Comparison of ENCODE assay signal across 13 cellular contexts in genomic region chr12:114404451-114405198, GRCh38. TPM values are rescaled to one million over a fixed set of nuclear protein-coding genes. Genes with fewer than 3 reads are reported as not detected.
DNase-seq lines count a peak whose midpoint lies in the region; ATAC-seq and TF ChIP-seq lines count a peak whose summit lies in the region.
"Had no signal": no experiment of that assay in that cellular context is flagged by ENCODE, and none has a peak within 500 bp of the region (broad histone marks: within the 10 kb centered on the region; RNA-seq: fewer than 3 reads in every experiment).

No MANE protein-coding gene starts in this region.

- H3K9me3 Mint-ChIP-seq in progenitor cell of endocrine pancreas (ENCODE audit: low read depth) (no peaks in the 10 kb centered on the region), endothelial cell (ENCODE audit: unreplicated experiment) (no peaks in the 10 kb centered on the region)
- peaks cover 0 to 13% (median 7%) of the 10 kb centered on the region in 5 donors for H3K9me3 Mint-ChIP-seq in CD8-positive, alpha-beta memory T cell

- H3K36me3 ChIP-seq in ES-I3 (ENCODE audit: insufficient read depth, low read length): no peaks in the 10 kb centered on the region
- peaks cover 4% of the 10 kb centered on the region for H3K36me3 ChIP-seq in fibroblast of lung (ENCODE audit: control insufficient read depth, insufficient read depth, low read length)
- H3K36me3 ChIP-seq in CD8-positive, alpha-beta memory T cell (ENCODE audit: insufficient read depth, low read length): no peaks in the 10 kb centered on the region
- H3K36me3 ChIP-seq: brain microvascular endothelial cell had no signal

- peak overlapping the region; percentile 38 to 86 (median 73) for H3K4me3 ChIP-seq in fibroblast of lung (replicated peaks in 1 of 4; ENCODE audit: control extremely low read depth in 1 of 4, insufficient read depth in 1 of 4, low read depth in 3 of 4, low read length in 4 of 4)
- H3K4me3 ChIP-seq in CD8-positive, alpha-beta memory T cell (ENCODE audit: low read length): no peak overlapping the region

- H3K79me2 ChIP-seq in fibroblast of lung (ENCODE audit: control insufficient read depth, insufficient read depth, low read length): peaks cover 98% of the 10 kb centered on the region

- no peaks in the 10 kb centered on the region for H4K20me1 ChIP-seq in fibroblast of lung (ENCODE audit: control insufficient read depth, extremely low read depth, insufficient read depth, low read length)

- peaks cover 100% of the 10 kb centered on the region for H3K27me3 Mint-ChIP-seq in progenitor cell of endocrine pancreas
- peaks cover 45% of the 10 kb centered on the region for H3K27me3 Mint-ChIP-seq in endothelial cell (ENCODE audit: unreplicated experiment)
- peaks cover 68 to 87% of the 10 kb centered on the region in 2 donors for H3K27me3 Mint-ChIP-seq in CD8-positive, alpha-beta memory T cell

- POLR2A ChIA-PET in CD8-positive, alpha-beta memory T cell (lab: Charles Lee): no interaction called here

- H3K4me3 Mint-ChIP-seq in progenitor cell of endocrine pancreas (ENCODE audit: low read depth): no peak overlapping the region
- no peak overlapping the region for H3K4me3 Mint-ChIP-seq in endothelial cell (ENCODE audit: unreplicated experiment)
- H3K4me3 Mint-ChIP-seq in CD8-positive, alpha-beta memory T cell: no peak overlapping the region

- H3K4me1 ChIP-seq in ES-I3 (ENCODE audit: insufficient read depth, low read length): peaks cover 5% of the 10 kb centered on the region
- H3K4me1 ChIP-seq in fibroblast of lung (ENCODE audit: control insufficient read depth, extremely low read depth, insufficient read depth, low read length): peaks cover 6% of the 10 kb centered on the region
- no peaks in the 10 kb centered on the region for H3K4me1 ChIP-seq in CD8-positive, alpha-beta memory T cell (ENCODE audit: insufficient read depth, low read length)

- ATAC-seq in HG02884 (IDR thresholded peaks at IDR 0.05; ENCODE audit: unreplicated experiment): no peak
- ATAC-seq: sciatic nerve had no signal

- no peaks in the 10 kb centered on the region for H3K9me3 ChIP-seq in ES-I3 (ENCODE audit: control insufficient read depth, insufficient read depth, low read length)
- H3K9me3 ChIP-seq in fibroblast of lung (ENCODE audit: control insufficient read depth, insufficient read depth, low read depth, low read length): no peaks in the 10 kb centered on the region
- H3K9me3 ChIP-seq in CD8-positive, alpha-beta memory T cell (ENCODE audit: low read length): no peaks in the 10 kb centered on the region
- H3K9me3 ChIP-seq: testis had no signal

- no peaks in the 10 kb centered on the region for H3K27me3 ChIP-seq in fibroblast of lung (ENCODE audit: control insufficient read depth, insufficient read depth, low read length)
- peaks cover 33% of the 10 kb centered on the region for H3K27me3 ChIP-seq in CD8-positive, alpha-beta memory T cell (ENCODE audit: insufficient read depth, low read length, poor library complexity, severe bottlenecking)
- H3K27me3 ChIP-seq: testis had no signal

- H3K9ac ChIP-seq in ES-I3 (ENCODE audit: low read depth, low read length) (peak overlapping the region; percentile 16; the same call in 1 of the 2 replicates), fibroblast of lung (ENCODE audit: insufficient read depth, low read length) (peak overlapping the region; percentile 73)

- peak overlapping the region; percentile 96 for H3K4me2 ChIP-seq in fibroblast of lung (ENCODE audit: extremely low read depth, insufficient read depth, low read length)

- peak overlapping the region; percentile 90 for H3K27ac ChIP-seq in fibroblast of lung (ENCODE audit: insufficient read depth, low read length)
- no peak overlapping the region for H3K27ac ChIP-seq in CD8-positive, alpha-beta memory T cell (ENCODE audit: low read depth, low read length)
- H3K27ac ChIP-seq: brain microvascular endothelial cell, testis had no signal

- no peak overlapping the region for H2AFZ ChIP-seq in fibroblast of lung (ENCODE audit: low read length)

- no peaks in the 10 kb centered on the region for H3K36me3 Mint-ChIP-seq in progenitor cell of endocrine pancreas (ENCODE audit: insufficient read depth)
- H3K36me3 Mint-ChIP-seq in endothelial cell (ENCODE audit: low read depth, unreplicated experiment): no peaks in the 10 kb centered on the region
- no peaks in the 10 kb centered on the region for H3K36me3 Mint-ChIP-seq in CD8-positive, alpha-beta memory T cell

- H3K27ac Mint-ChIP-seq in progenitor cell of endocrine pancreas: peak overlapping the region; percentile 67
- H3K27ac Mint-ChIP-seq in endothelial cell (ENCODE audit: unreplicated experiment): no peak overlapping the region
- peak overlapping the region in 2 of 8 donors; percentile 29 to 58 for H3K27ac Mint-ChIP-seq in CD8-positive, alpha-beta memory T cell

- TF ChIP-seq CTCF in fibroblast of lung (conservative IDR thresholded peaks at IDR 0.05 in 1 of 2, IDR thresholded peaks at IDR 0.05 in 1 of 2; ENCODE audit: low read depth in 1 of 2, low read length in 2 of 2) (no peak), progenitor cell of endocrine pancreas (IDR thresholded peaks at IDR 0.05; ENCODE audit: unreplicated experiment) (no peak), endothelial cell (IDR thresholded peaks at IDR 0.05; ENCODE audit: unreplicated experiment) (no peak)

- H3K4me1 Mint-ChIP-seq in progenitor cell of endocrine pancreas (ENCODE audit: low read depth) (peaks cover 8% of the 10 kb centered on the region), endothelial cell (ENCODE audit: unreplicated experiment) (peaks cover 21% of the 10 kb centered on the region)
- peaks cover 2 to 5% (median 4%) of the 10 kb centered on the region in 3 donors for H3K4me1 Mint-ChIP-seq in CD8-positive, alpha-beta memory T cell

- DNase-seq in NCI-H1105 treated with DMSO at 0.1 percent for 48 hours (lab: John Stamatoyannopoulos, UW) (peak; percentile 68), fibroblast of lung (ENCODE audit: low read depth in 2 of 2) (peak in 1 of 2 donors; percentile 49), progenitor cell of endocrine pancreas (ENCODE audit: low spot score, unreplicated experiment) (no peak), SKM-1 (lab: John Stamatoyannopoulos, UW; ENCODE audit: unreplicated experiment) (no peak), endothelial cell (ENCODE audit: low spot score) (no peak)
- DNase-seq in CD8-positive, alpha-beta memory T cell: no peak
- DNase-seq: brain microvascular endothelial cell, DMS53, testis had no signal

- CTCF ChIA-PET in CD8-positive, alpha-beta memory T cell (lab: Charles Lee): no interaction called here

RNA-seq across cellular contexts. Expression of gene TBX5, which starts 1.3 kb away (rescaled TPM):
- 13.1 and 16.8 TPM in 2 replicates for total RNA-seq in fibroblast of lung
- 15.9 and 19.4 TPM in 2 replicates for polyA plus RNA-seq in fibroblast of lung
- 11.2 and 14.7 TPM in 2 replicates for polyA plus RNA-seq in fibroblast of lung (2012)
- polyA minus RNA-seq in fibroblast of lung (ENCODE audit: low replicate concordance): 29.6 and 41.9 TPM in 2 replicates
- not detected in 2 replicates for total RNA-seq in progenitor cell of endocrine pancreas
- 0.38 TPM for total RNA-seq in endothelial cell (ENCODE audit: unreplicated experiment)
- total RNA-seq in CD8-positive, alpha-beta memory T cell: not detected
- not detected for polyA plus RNA-seq in CD8-positive, alpha-beta memory T cell
- total RNA-seq: M059J, sciatic nerve had no signal

Comparison
In these comparisons a context has a peak if more than half of its experiments do, and no peak if none do; other contexts are left out.
1. RNA of gene TBX5, which starts 1.3 kb away (total RNA-seq): 13.1 to 16.8 TPM in fibroblast of lung; 0.38 TPM in endothelial cell (single experiment), not detected in progenitor cell of endocrine pancreas and not detected in CD8-positive, alpha-beta memory T cell; every median in the first group is over 10 times any median in the second.